ENCODE assay signal across 16 cellular contexts in genomic region chr7:1358376-1359050, GRCh38.
"Had no signal": no experiment of that assay in that cellular context is flagged by ENCODE, and none has a peak within 500 bp of the region (broad histone marks: within the 10 kb centered on the region; RNA-seq: fewer than 3 reads in every experiment).

No MANE protein-coding gene starts in this region.

- H3K4me1 Mint-ChIP-seq: activated CD4-positive, alpha-beta memory T cell treated with anti-CD3 and anti-CD28 coated beads, Interleukin-2, amount 10 ng/mL, durations not matched to agents 7 days and 5 days; activated naive CD4-positive, alpha-beta T cell treated with anti-CD3 and anti-CD28 coated beads, Interleukin-2, amount 50 U/mL, for 24 hours had no signal

- FAIRE-seq: colon, endometrium had no signal

- H3K36me3 Mint-ChIP-seq: activated naive CD4-positive, alpha-beta T cell treated with anti-CD3 and anti-CD28 coated beads, Interleukin-2, amount 50 U/mL, for 24 hours; type B pancreatic cell had no signal

- H3K27me3 ChIP-seq: cardiac muscle cell, neutrophil had no signal

- H3K9me3 ChIP-seq: adrenal gland, neutrophil had no signal

- H3K9me3 Mint-ChIP-seq: activated CD4-positive, alpha-beta memory T cell treated with anti-CD3 and anti-CD28 coated beads, Interleukin-2, amount 10 ng/mL, durations not matched to agents 7 days and 5 days; activated naive CD4-positive, alpha-beta T cell treated with anti-CD3 and anti-CD28 coated beads, Interleukin-2, amount 50 U/mL, for 24 hours; activated T-cell treated with anti-CD3 and anti-CD28 coated beads, Interleukin-2, amount 50 U/mL, for 24 hours; type B pancreatic cell had no signal

- H3K4me1 ChIP-seq: adrenal gland had no signal

- H3K4me3 Mint-ChIP-seq: activated CD4-positive, alpha-beta memory T cell treated with anti-CD3 and anti-CD28 coated beads, Interleukin-2, amount 10 ng/mL, durations not matched to agents 7 days and 5 days; activated naive CD4-positive, alpha-beta T cell treated with anti-CD3 and anti-CD28 coated beads, Interleukin-2, amount 50 U/mL, for 24 hours; activated T-cell treated with anti-CD3 and anti-CD28 coated beads, Interleukin-2, amount 50 U/mL, for 24 hours; T-helper 17 cell; type B pancreatic cell had no signal

- DNase-seq: activated CD4-positive, alpha-beta memory T cell treated with anti-CD3 and anti-CD28 coated beads, Interleukin-2, amount 10 ng/mL, durations not matched to agents 7 days and 5 days; activated CD4-positive, alpha-beta T cell treated with anti-CD3 and anti-CD28 coated beads for 4 hours; activated T-cell treated with anti-CD3 and anti-CD28 coated beads, Interleukin-2, amount 50 U/mL, for 24 hours; adrenal gland; midbrain; stimulated activated CD4-positive, alpha-beta T cell treated with anti-CD3 and anti-CD28 coated beads, Interleukin-4, amount 100 ng/mL, for 24 hours; stimulated activated naive CD4-positive, alpha-beta T cell treated with Interleukin-2 at 50 U/mL for 16 hours; substantia nigra; T-helper 17 cell had no signal

- ATAC-seq: T-helper 17 cell had no signal

- H3K36me3 ChIP-seq: adrenal gland, cardiac muscle cell, neutrophil had no signal

- H3K27me3 Mint-ChIP-seq: activated CD4-positive, alpha-beta memory T cell treated with anti-CD3 and anti-CD28 coated beads, Interleukin-2, amount 10 ng/mL, durations not matched to agents 7 days and 5 days had no signal

- H3K4me3 ChIP-seq: adrenal gland, cardiac muscle cell, lung had no signal

- H3K27ac Mint-ChIP-seq: activated CD4-positive, alpha-beta memory T cell treated with anti-CD3 and anti-CD28 coated beads, Interleukin-2, amount 10 ng/mL, durations not matched to agents 7 days and 5 days; activated naive CD4-positive, alpha-beta T cell treated with anti-CD3 and anti-CD28 coated beads, Interleukin-2, amount 50 U/mL, for 24 hours; activated T-cell treated with anti-CD3 and anti-CD28 coated beads, Interleukin-2, amount 50 U/mL, for 24 hours; T-helper 17 cell; type B pancreatic cell had no signal

- H3K27ac ChIP-seq: adrenal gland, cardiac muscle cell, neutrophil had no signal
